Comparison of ENCODE assay signal across 11 cellular contexts in genomic region chr6:16494781-16495180, GRCh38.
DNase-seq lines count a peak whose midpoint lies in the region; ATAC-seq, FAIRE-seq and TF ChIP-seq lines count a peak whose summit lies in the region.
"Had no signal": no experiment of that assay in that cellular context is flagged by ENCODE, and none has a peak within 500 bp of the region (broad histone marks: within the 10 kb centered on the region; RNA-seq: fewer than 3 reads in every experiment).

No MANE protein-coding gene starts in this region.

- H3K9me3 Mint-ChIP-seq in activated CD8-positive, alpha-beta T cell treated with anti-CD3 and anti-CD28 coated beads, Interleukin-2, amount 10 ng/mL, durations not matched to agents 7 days and 5 days (ENCODE audit: insufficient read depth) = peaks cover 4% of the 10 kb centered on the region
- H3K9me3 Mint-ChIP-seq: T-cell had no signal

- no peak for TF ChIP-seq CTCF in kidney (IDR thresholded peaks at IDR 0.05; ENCODE audit: borderline replicate concordance, extremely low read depth, insufficient read depth)

- FAIRE-seq in kidney (lab: Jason Lieb, UNC) = no peak

- no peak overlapping the region for H3K4me3 ChIP-seq in kidney (ENCODE audit: low read length in 2 of 2)
- H3K4me3 ChIP-seq: smooth muscle cell had no signal

- ATAC-seq in GM19351 (IDR thresholded peaks at IDR 0.05; ENCODE audit: unreplicated experiment) (peak; percentile 79), HG03135 (IDR thresholded peaks at IDR 0.05; ENCODE audit: unreplicated experiment) (peak; percentile 81)
- peak; percentile 35 for ATAC-seq in activated CD8-positive, alpha-beta T cell treated with anti-CD3 and anti-CD28 coated beads, Interleukin-2, amount 10 ng/mL, durations not matched to agents 7 days and 5 days
- ATAC-seq: T-cell had no signal

- intact Hi-C loops in kidney (cut with DNase I) = no loop called here

- no peaks in the 10 kb centered on the region for H3K27me3 Mint-ChIP-seq in activated CD8-positive, alpha-beta T cell treated with anti-CD3 and anti-CD28 coated beads, Interleukin-2, amount 10 ng/mL, durations not matched to agents 7 days and 5 days (ENCODE audit: low read depth)
- H3K27me3 Mint-ChIP-seq: T-cell had no signal

- no peaks in the 10 kb centered on the region for H3K9me3 ChIP-seq in kidney (ENCODE audit: control insufficient read depth in 1 of 2, low read length in 2 of 2)

- peaks cover 21% of the 10 kb centered on the region for H3K36me3 Mint-ChIP-seq in activated CD8-positive, alpha-beta T cell treated with anti-CD3 and anti-CD28 coated beads, Interleukin-2, amount 10 ng/mL, durations not matched to agents 7 days and 5 days (ENCODE audit: low read depth)

- H3K4me1 Mint-ChIP-seq in activated CD8-positive, alpha-beta T cell treated with anti-CD3 and anti-CD28 coated beads, Interleukin-2, amount 10 ng/mL, durations not matched to agents 7 days and 5 days (ENCODE audit: low read depth) = peaks cover 53% of the 10 kb centered on the region

- CTCF ChIA-PET in activated CD8-positive, alpha-beta T cell treated with anti-CD3 and anti-CD28 coated beads, Interleukin-2, amount 10 ng/mL, durations not matched to agents 7 days and 5 days (lab: Charles Lee) = interaction anchor here (0.7 to 3.1 kb wide), 7 partner anchors 10 to 268 kb away, joined by 3 to 19 read pairs (median 4); no protein-coding TSS in a partner anchor

- H3K36me3 ChIP-seq in kidney (ENCODE audit: control insufficient read depth in 1 of 2, insufficient read depth in 2 of 2, low read length in 2 of 2) = no peaks in the 10 kb centered on the region

- H3K9ac ChIP-seq in kidney (ENCODE audit: low read length in 2 of 2) = no peak overlapping the region

- no peak overlapping the region for H3K4me3 Mint-ChIP-seq in activated CD8-positive, alpha-beta T cell treated with anti-CD3 and anti-CD28 coated beads, Interleukin-2, amount 10 ng/mL, durations not matched to agents 7 days and 5 days
- H3K4me3 Mint-ChIP-seq: T-cell had no signal

- DNase-seq in CD1c-positive myeloid dendritic cell (ENCODE audit: extremely low spot score) = peak; percentile 66
- no peak for DNase-seq in activated CD8-positive, alpha-beta T cell treated with anti-CD3 and anti-CD28 coated beads, Interleukin-2, amount 10 ng/mL, durations not matched to agents 7 days and 5 days
- no peak for DNase-seq in kidney
- DNase-seq in NCI-H2227 treated with DMSO at 0.1 percent for 48 hours (lab: John Stamatoyannopoulos, UW) = no peak
- DNase-seq in HPDE6-E6E7 (ENCODE audit: extremely low spot score) = no peak
- DNase-seq in cerebellar nuclear complex (lab: John Stamatoyannopoulos, UW) = no peak
- DNase-seq: DMS 273 treated with DMSO at 0.1 percent for 48 hours, T-cell had no signal

- peak overlapping the region; percentile 48 for H3K27ac Mint-ChIP-seq in activated CD8-positive, alpha-beta T cell treated with anti-CD3 and anti-CD28 coated beads, Interleukin-2, amount 10 ng/mL, durations not matched to agents 7 days and 5 days

- H3K27ac ChIP-seq in kidney (ENCODE audit: low read depth in 2 of 2, low read length in 2 of 2) = no peak overlapping the region

- H3K4me1 ChIP-seq in kidney (ENCODE audit: control insufficient read depth in 1 of 2, insufficient read depth in 1 of 2, low read depth in 1 of 2, low read length in 2 of 2) = no peaks in the 10 kb centered on the region

- POLR2A ChIA-PET in activated CD8-positive, alpha-beta T cell treated with anti-CD3 and anti-CD28 coated beads, Interleukin-2, amount 10 ng/mL, durations not matched to agents 7 days and 5 days (lab: Charles Lee) = interaction anchor here (0.7 kb wide), 1 partner anchor 233 kb away, joined by 3 read pairs; no protein-coding TSS in a partner anchor
